In genomic region chr22:43188829-43189545, GRCh38 we compare ENCODE assay signal across 12 cellular contexts. TPM values are rescaled to one million over a fixed set of nuclear protein-coding genes. Genes with fewer than 3 reads are reported as not detected.
A peak's percentile ranks its signal among the peaks of the same experiment; 100 is the strongest.
DNase-seq lines count a peak whose midpoint lies in the region; ATAC-seq and TF ChIP-seq lines count a peak whose summit lies in the region.
"Had no signal": no experiment of that assay in that cellular context is flagged by ENCODE, and none has a peak within 500 bp of the region (broad histone marks: within the 10 kb centered on the region; RNA-seq: fewer than 3 reads in every experiment).

No MANE protein-coding gene starts in this region.

- H3K27ac ChIP-seq in endodermal cell (ENCODE audit: low read depth, low read length) (no peak overlapping the region), ascending aorta (no peak overlapping the region), SJCRH30 (no peak overlapping the region)

- H3K4me1 Mint-ChIP-seq in activated T-cell treated with anti-CD3 and anti-CD28 coated beads, Interleukin-2, amount 50 U/mL, for 72 hours (ENCODE audit: low read depth): peaks cover 29% of the 10 kb centered on the region
- peaks cover 11 to 31% (median 23%) of the 10 kb centered on the region in 3 donors for H3K4me1 Mint-ChIP-seq in T-cell
- peaks cover 17% of the 10 kb centered on the region for H3K4me1 Mint-ChIP-seq in endodermal cell
- H3K4me1 Mint-ChIP-seq in osteocyte (ENCODE audit: unreplicated experiment): peaks cover 20% of the 10 kb centered on the region

- peaks cover 4% of the 10 kb centered on the region for H3K27me3 ChIP-seq in endodermal cell (ENCODE audit: control insufficient read depth, insufficient read depth, low read length, poor library complexity, severe bottlenecking)
- no peaks in the 10 kb centered on the region for H3K27me3 ChIP-seq in ascending aorta
- no peaks in the 10 kb centered on the region for H3K27me3 ChIP-seq in SJCRH30

- no peaks in the 10 kb centered on the region for H3K36me3 ChIP-seq in endodermal cell (ENCODE audit: control insufficient read depth, insufficient read depth, low read length)
- no peaks in the 10 kb centered on the region for H3K36me3 ChIP-seq in ascending aorta
- H3K36me3 ChIP-seq in SJCRH30: no peaks in the 10 kb centered on the region

- CTCF ChIA-PET in T-cell (lab: Charles Lee): no interaction called here

- POLR2A ChIA-PET in T-cell (lab: Charles Lee): no interaction called here

- no peak for ATAC-seq in activated T-cell treated with anti-CD3 and anti-CD28 coated beads, Interleukin-2, amount 50 U/mL, for 72 hours (replicated peaks in 1 of 2)
- no peak for ATAC-seq in T-cell (replicated peaks in 1 of 4)

- no peaks in the 10 kb centered on the region for H3K27me3 Mint-ChIP-seq in activated T-cell treated with anti-CD3 and anti-CD28 coated beads, Interleukin-2, amount 50 U/mL, for 72 hours (ENCODE audit: low read depth)
- H3K27me3 Mint-ChIP-seq in T-cell (no peaks in the 10 kb centered on the region), endodermal cell (ENCODE audit: insufficient read depth) (peaks cover 7% of the 10 kb centered on the region), osteocyte (ENCODE audit: unreplicated experiment) (peaks cover 9% of the 10 kb centered on the region)

- intact Hi-C loops in ascending aorta (cut with DNase I): loop anchor here (10.0 kb wide), 1 partner anchor 1114 kb away; the partner anchor contains the start of genes NAGA, PHETA2 and SMDT1

- no peaks in the 10 kb centered on the region for H3K9me3 Mint-ChIP-seq in activated T-cell treated with anti-CD3 and anti-CD28 coated beads, Interleukin-2, amount 50 U/mL, for 72 hours
- H3K9me3 Mint-ChIP-seq in T-cell (peaks cover 0 to 4% (median 3%) of the 10 kb centered on the region in 3 donors), endodermal cell (peaks cover 9% of the 10 kb centered on the region), osteocyte (ENCODE audit: unreplicated experiment) (no peaks in the 10 kb centered on the region)

- H3K27ac Mint-ChIP-seq in activated T-cell treated with anti-CD3 and anti-CD28 coated beads, Interleukin-2, amount 50 U/mL, for 72 hours: peak overlapping the region; percentile 4
- H3K27ac Mint-ChIP-seq in T-cell (peak overlapping the region; percentile 42 to 79), endodermal cell (peak overlapping the region; percentile 65), osteocyte (ENCODE audit: unreplicated experiment) (peak overlapping the region; percentile 32)

- H3K36me3 Mint-ChIP-seq in activated T-cell treated with anti-CD3 and anti-CD28 coated beads, Interleukin-2, amount 50 U/mL, for 72 hours (ENCODE audit: insufficient read depth in 2 of 2): peaks cover 0 to 5% of the 10 kb centered on the region in 2 donors
- H3K36me3 Mint-ChIP-seq in T-cell (no peaks in the 10 kb centered on the region), endodermal cell (ENCODE audit: low read depth) (no peaks in the 10 kb centered on the region), osteocyte (ENCODE audit: unreplicated experiment) (no peaks in the 10 kb centered on the region)

- no peak for DNase-seq in activated T-cell treated with anti-CD3 and anti-CD28 coated beads, Interleukin-2, amount 50 U/mL, for 72 hours
- DNase-seq in activated T-cell treated with anti-CD3 and anti-CD28 coated beads for 4 hours (no peak), T-cell (no peak), endodermal cell (peak; percentile 63), osteocyte (ENCODE audit: extremely low spot score, unreplicated experiment) (no peak), ascending aorta (ENCODE audit: low spot score in 2 of 2) (no peak), SJCRH30 (no peak), NCI-H526 treated with DMSO at 0.1 percent for 48 hours (lab: John Stamatoyannopoulos, UW) (no peak)
- DNase-seq: DMS53, foreskin fibroblast, MV-4-11, T-helper 9 cell had no signal

- no peak for TF ChIP-seq CTCF in endodermal cell (conservative IDR thresholded peaks at IDR 0.05)
- no peak for TF ChIP-seq CTCF in osteocyte (IDR thresholded peaks at IDR 0.05)
- no peak for TF ChIP-seq CTCF in ascending aorta (IDR thresholded peaks at IDR 0.05)

- H3K4me3 Mint-ChIP-seq in activated T-cell treated with anti-CD3 and anti-CD28 coated beads, Interleukin-2, amount 50 U/mL, for 72 hours: peak overlapping the region; percentile 38 to 47
- peak overlapping the region; percentile 21 to 66 (median 51) for H3K4me3 Mint-ChIP-seq in T-cell
- H3K4me3 Mint-ChIP-seq in endodermal cell: peak overlapping the region; percentile 16
- H3K4me3 Mint-ChIP-seq in osteocyte (ENCODE audit: unreplicated experiment): no peak overlapping the region

- no peak overlapping the region for H3K4me3 ChIP-seq in endodermal cell (ENCODE audit: low read length)
- H3K4me3 ChIP-seq in ascending aorta: no peak overlapping the region
- no peak overlapping the region for H3K4me3 ChIP-seq in SJCRH30

- 90% methylated on average over 5 of the region's 5 CpGs for WGBS in endodermal cell (ENCODE audit: insufficient coverage in 1 of 2, insufficient read length in 1 of 2), 2 experiments

- peaks cover 6% of the 10 kb centered on the region for H3K4me1 ChIP-seq in endodermal cell (ENCODE audit: control insufficient read depth, insufficient read depth, low read length)
- peaks cover 0 to 19% of the 10 kb centered on the region in 2 donors for H3K4me1 ChIP-seq in ascending aorta
- H3K4me1 ChIP-seq in SJCRH30: no peaks in the 10 kb centered on the region

- peaks cover 11% of the 10 kb centered on the region for H3K9me3 ChIP-seq in endodermal cell (ENCODE audit: control insufficient read depth, low read length)
- no peaks in the 10 kb centered on the region for H3K9me3 ChIP-seq in ascending aorta
- no peaks in the 10 kb centered on the region for H3K9me3 ChIP-seq in SJCRH30 (replicated peaks)

- no peak overlapping the region for H3K9ac ChIP-seq in endodermal cell (ENCODE audit: extremely low read depth, low read length, poor library complexity, severe bottlenecking)

RNA-seq across cellular contexts. Expression of gene TTLL12, which starts 2.1 kb away (rescaled TPM):
- 10 to 100 TPM; 37.7 to 45.0 TPM for total RNA-seq in activated T-cell treated with anti-CD3 and anti-CD28 coated beads, Interleukin-2, amount 50 U/mL, for 72 hours
- 10 to 100 TPM; 17.1 to 38.1 (median 33.8) TPM for total RNA-seq in T-cell
- 10 to 100 TPM; 49.8 to 71.0 TPM for total RNA-seq in endodermal cell
- polyA plus RNA-seq in endodermal cell (2013, experiment 1 of 2): 39.6 TPM
- 33.2 TPM for polyA plus RNA-seq in endodermal cell (2013, experiment 2 of 2)
- 33.7 and 35.6 TPM in 2 replicates for total RNA-seq in osteocyte
- total RNA-seq in ascending aorta: 10.6 TPM
- total RNA-seq in SJCRH30 (2014; rRNA removed; shearing (Covaris generic)): 70.3 and 76.6 TPM in 2 replicates

RNA-seq across cellular contexts. Expression of gene TSPO, which starts 37.6 kb away (rescaled TPM):
- 10 to 100 TPM; 61.5 to 93.8 TPM for total RNA-seq in activated T-cell treated with anti-CD3 and anti-CD28 coated beads, Interleukin-2, amount 50 U/mL, for 72 hours
- total RNA-seq in T-cell: 100 to 1,000 TPM in 3 of 5 donors, 10 to 100 TPM in 2; 50.2 to 128 (median 101) TPM
- total RNA-seq in endodermal cell: 10 to 100 TPM in 1 of 2 donors, 1 to 10 TPM in 1; 9.6 to 12.3 TPM
- 25.2 TPM for polyA plus RNA-seq in endodermal cell (2013, experiment 1 of 2)
- polyA plus RNA-seq in endodermal cell (2013, experiment 2 of 2): 20.9 TPM
- total RNA-seq in osteocyte: 70.6 and 73.3 TPM in 2 replicates
- total RNA-seq in ascending aorta: 961 TPM
- total RNA-seq in SJCRH30 (2014; rRNA removed; shearing (Covaris generic)): 0.89 and 1.9 TPM in 2 replicates

RNA-seq across cellular contexts. Expression of gene MCAT, which starts 45.8 kb away (rescaled TPM):
- 1 to 10 TPM; 6.7 to 9.7 TPM for total RNA-seq in activated T-cell treated with anti-CD3 and anti-CD28 coated beads, Interleukin-2, amount 50 U/mL, for 72 hours
- total RNA-seq in T-cell (10 to 100 TPM in 3 of 5 donors, 1 to 10 TPM in 2; 6.5 to 13.3 (median 10.6) TPM), endodermal cell (10 to 100 TPM; 17.1 to 19.9 TPM), osteocyte (16.5 and 16.6 TPM in 2 replicates), ascending aorta (4.6 TPM)
- 14.7 TPM for polyA plus RNA-seq in endodermal cell (2013, experiment 1 of 2)
- 14.6 TPM for polyA plus RNA-seq in endodermal cell (2013, experiment 2 of 2)
- 19.7 and 20.8 TPM in 2 replicates for total RNA-seq in SJCRH30 (2014; rRNA removed; shearing (Covaris generic))

Comparison
In these comparisons a context has a peak if more than half of its experiments do, and no peak if none do; other contexts are left out.
1. H3K27ac Mint-ChIP-seq: peak in every context shown above with its lines; median percentile 65 in endodermal cell; 60 in T-cell; 32 in osteocyte; 4 in activated T-cell treated with anti-CD3 and anti-CD28 coated beads, Interleukin-2, amount 50 U/mL, for 72 hours.